In the genomic region with DNA sequence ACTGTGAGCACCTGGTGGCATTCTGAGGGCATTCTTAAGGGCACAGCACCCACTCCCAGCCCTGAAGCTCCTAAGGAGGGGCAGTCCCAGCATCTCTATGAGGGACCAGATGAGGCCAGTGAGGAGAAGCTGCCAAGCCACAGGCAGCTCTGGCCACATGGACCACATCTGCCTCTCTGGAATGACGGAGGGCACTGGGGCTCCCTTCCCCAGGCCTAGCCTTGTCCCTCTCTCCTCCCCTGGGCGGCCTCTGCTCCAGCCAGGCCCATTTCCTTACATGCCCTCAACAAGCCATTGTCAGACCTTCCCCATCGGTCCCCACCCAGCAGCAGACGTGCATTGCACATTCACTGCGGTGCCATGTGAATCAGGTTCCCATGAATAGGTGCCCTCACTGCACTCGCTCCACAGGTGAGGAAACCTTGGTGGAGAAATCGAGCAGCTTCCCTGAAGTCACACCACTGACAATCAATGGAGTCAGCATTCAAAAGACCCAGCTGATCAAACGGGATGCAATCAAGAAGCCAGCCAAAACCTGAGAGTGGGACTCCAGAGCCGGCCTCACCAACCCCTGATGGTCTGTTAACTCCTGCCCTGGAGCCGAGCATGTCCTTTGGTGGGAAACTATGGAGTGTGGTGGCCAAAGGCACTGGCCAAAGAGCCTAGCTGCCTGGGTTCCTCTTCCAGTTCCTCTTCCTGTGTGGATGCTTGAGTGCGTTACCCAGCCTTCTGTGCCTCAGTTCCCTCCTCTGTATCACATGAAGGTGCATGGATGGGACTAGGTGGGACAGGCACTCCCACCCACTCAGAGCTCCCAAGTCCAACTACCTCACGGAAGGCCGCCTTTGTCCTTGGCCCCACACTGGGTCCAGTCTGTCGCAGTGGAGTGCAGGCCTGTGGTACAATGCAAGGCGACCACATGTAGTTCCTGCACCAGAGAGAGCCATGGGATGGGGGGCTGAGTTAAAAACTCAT, we compare ENCODE assay signal across 22 cellular contexts.
DNase-seq lines count a peak whose midpoint lies in the region; ATAC-seq, FAIRE-seq and TF ChIP-seq lines count a peak whose summit lies in the region.
"Had no signal": no experiment of that assay in that cellular context is flagged by ENCODE, and none has a peak within 500 bp of the region (broad histone marks: within the 10 kb centered on the region; RNA-seq: fewer than 3 reads in every experiment).

No MANE protein-coding gene starts in this region.

- peaks cover 50% of the 10 kb centered on the region for H3K4me1 ChIP-seq in HepG2 (ENCODE audit: insufficient read depth, low read length)
- H3K4me1 ChIP-seq in right lobe of liver: peaks cover 0 to 2% (median 0%) of the 10 kb centered on the region in 4 donors

- H3K27ac Mint-ChIP-seq in activated CD4-positive, alpha-beta T cell treated with anti-CD3 and anti-CD28 coated beads for 36 hours: no peak overlapping the region
- H3K27ac Mint-ChIP-seq: IgD-negative memory B cell, natural killer cell, T-helper 17 cell had no signal

- in situ Hi-C loops in HepG2 (cut with HindIII; ENCODE audit: extremely low pct_ligation_motif_present, low pct_unique_long_range_greater_than_20kb): no loop called here

- 76% methylated on average over 15 of the region's 15 CpGs for WGBS in HepG2 (ENCODE audit: low lambda C conversion rate)
- 78% methylated on average over 5 of the region's 15 CpGs for WGBS in right lobe of liver (ENCODE audit: insufficient coverage, low coverage, low lambda C conversion rate, missing lambda C conversion rate)

- no peak overlapping the region for H2AFZ ChIP-seq in HepG2 (ENCODE audit: low read length)
- H2AFZ ChIP-seq: PC-9 had no signal

- no peak overlapping the region for H3K4me3 Mint-ChIP-seq in activated CD4-positive, alpha-beta T cell treated with anti-CD3 and anti-CD28 coated beads for 36 hours
- H3K4me3 Mint-ChIP-seq: IgD-negative memory B cell, natural killer cell had no signal

- CTCF ChIA-PET in HepG2 (lab: Yijun Ruan, JAX; ENCODE audit: low intra/inter-chr PET ratio, low total read pairs): no interaction called here
- CTCF ChIA-PET in activated CD4-positive, alpha-beta T cell treated with anti-CD3 and anti-CD28 coated beads for 36 hours (lab: Charles Lee): no interaction called here

- H3K9me3 Mint-ChIP-seq in activated CD4-positive, alpha-beta T cell treated with anti-CD3 and anti-CD28 coated beads for 36 hours (ENCODE audit: low read depth): no peaks in the 10 kb centered on the region
- H3K9me3 Mint-ChIP-seq: natural killer cell had no signal

- peaks cover 6% of the 10 kb centered on the region for H3K4me1 Mint-ChIP-seq in activated CD4-positive, alpha-beta T cell treated with anti-CD3 and anti-CD28 coated beads for 36 hours
- H3K4me1 Mint-ChIP-seq: T-helper 17 cell had no signal

- TF ChIP-seq POLR2A in HepG2 (IDR thresholded peaks at IDR 0.05; ENCODE audit: insufficient read depth in 1 of 2, low read depth in 2 of 2, low read length in 2 of 2) (no peak), right lobe of liver (IDR thresholded peaks at IDR 0.05) (no peak)

- no peak for FAIRE-seq in HepG2 (lab: Jason Lieb, UNC)
- FAIRE-seq: A549, G401.6 had no signal

- POLR2A ChIA-PET in HepG2 (lab: Yijun Ruan, JAX): interaction anchor here (0.7 kb wide), 1 partner anchor 10 kb away, joined by 3 read pairs; no protein-coding TSS in a partner anchor
- POLR2A ChIA-PET in activated CD4-positive, alpha-beta T cell treated with anti-CD3 and anti-CD28 coated beads for 36 hours (lab: Charles Lee): no interaction called here

- H3K79me2 ChIP-seq in HepG2 (ENCODE audit: insufficient read depth, low read length): no peaks in the 10 kb centered on the region

- no peak overlapping the region for H3K9ac ChIP-seq in HepG2 (ENCODE audit: insufficient read depth, low read depth, low read length)

- H3K4me3 ChIP-seq in HepG2 (replicated peaks in 1 of 3; ENCODE audit: insufficient read depth in 1 of 3, low read depth in 2 of 3, low read length in 3 of 3) (no peak overlapping the region), right lobe of liver (no peak overlapping the region), choroid plexus epithelial cell (ENCODE audit: low read depth, low read length) (no peak overlapping the region)
- H3K4me3 ChIP-seq: A549, PC-9 had no signal

- TF ChIP-seq RAD21 in HepG2 (CRISPR knock-in tag; IDR thresholded peaks at IDR 0.05): no peak

- H3K4me2 ChIP-seq in HepG2 (ENCODE audit: low read depth, low read length): no peak overlapping the region
- H3K4me2 ChIP-seq: A549, PC-9 had no signal

- no peaks in the 10 kb centered on the region for H3K36me3 Mint-ChIP-seq in activated CD4-positive, alpha-beta T cell treated with anti-CD3 and anti-CD28 coated beads for 36 hours (ENCODE audit: low read depth)
- H3K36me3 Mint-ChIP-seq: IgD-negative memory B cell, natural killer cell had no signal

- no peaks in the 10 kb centered on the region for H3K27me3 Mint-ChIP-seq in activated CD4-positive, alpha-beta T cell treated with anti-CD3 and anti-CD28 coated beads for 36 hours
- H3K27me3 Mint-ChIP-seq: IgD-negative memory B cell, T-helper 17 cell had no signal

- TF ChIP-seq CTCF in HepG2 (CRISPR knock-in tag; IDR thresholded peaks at IDR 0.05): no peak
- no peak for TF ChIP-seq CTCF in right lobe of liver (IDR thresholded peaks at IDR 0.05)
- no peak for TF ChIP-seq CTCF in choroid plexus epithelial cell (conservative IDR thresholded peaks at IDR 0.05; ENCODE audit: low read depth, low read length)

- no peaks in the 10 kb centered on the region for H3K27me3 ChIP-seq in HepG2 (ENCODE audit: control insufficient read depth in 1 of 2, insufficient read depth in 2 of 2, low read length in 2 of 2)
- H3K27me3 ChIP-seq in right lobe of liver: no peaks in the 10 kb centered on the region

- ATAC-seq in HepG2 (no peak), right lobe of liver (no peak), GM21576 (IDR thresholded peaks at IDR 0.05; ENCODE audit: unreplicated experiment) (no peak)
- no peak for ATAC-seq in activated CD4-positive, alpha-beta T cell treated with anti-CD3 and anti-CD28 coated beads for 36 hours
- ATAC-seq: A549, natural killer cell, T-helper 17 cell had no signal

- H3K36me3 ChIP-seq in HepG2 (replicated peaks in 1 of 2; ENCODE audit: control insufficient read depth in 1 of 2, insufficient read depth in 2 of 2, low read length in 2 of 2): no peaks in the 10 kb centered on the region
- no peaks in the 10 kb centered on the region for H3K36me3 ChIP-seq in right lobe of liver
- H3K36me3 ChIP-seq: WERI-Rb-1 had no signal

- H3K27ac ChIP-seq in HepG2 (ENCODE audit: extremely low read length, insufficient read depth, low read length) (no peak overlapping the region), right lobe of liver (no peak overlapping the region)
- H3K27ac ChIP-seq: C4-2B, PC-9, WERI-Rb-1 had no signal

- H4K20me1 ChIP-seq in HepG2 (ENCODE audit: insufficient read depth, low read length): no peaks in the 10 kb centered on the region

- BruUV-seq in HepG2 (replicated peaks; lab: Mats Ljungman, UMichigan): no TSS peak

- intact Hi-C loops in HepG2 (cut with micrococcal nuclease; ENCODE audit: unreplicated experiment) (no loop called here), right lobe of liver (cut with DNase I) (no loop called here)
- intact Hi-C loops in activated CD4-positive, alpha-beta T cell treated with anti-CD3 and anti-CD28 coated beads for 36 hours (cut with DNase I, micrococcal nuclease): no loop called here

- TF ChIP-seq EP300 in HepG2 (IDR thresholded peaks at IDR 0.05; ENCODE audit: low read depth in 2 of 2, low read length in 2 of 2): no peak
- TF ChIP-seq EP300 in HepG2 (CRISPR knock-in tag; IDR thresholded peaks at IDR 0.05; ENCODE audit: borderline replicate concordance): no peak

- H3K9me3 ChIP-seq in HepG2 (ENCODE audit: low read length) (no peaks in the 10 kb centered on the region), right lobe of liver (no peaks in the 10 kb centered on the region)
- H3K9me3 ChIP-seq: A549 had no signal

- DNase-seq in HepG2 (ENCODE audit: low spot score) (no peak), right lobe of liver (no peak), choroid plexus epithelial cell (ENCODE audit: low read depth) (peak; percentile 34), myocyte (ENCODE audit: low read depth) (peak; percentile 57), NCI-H1694 treated with DMSO at 0.1 percent for 48 hours (lab: John Stamatoyannopoulos, UW) (no peak), OCI-M1 (lab: John Stamatoyannopoulos, UW) (no peak)
- DNase-seq in activated CD4-positive, alpha-beta T cell treated with anti-CD3 and anti-CD28 coated beads for 36 hours: no peak
- DNase-seq: activated CD4-positive, alpha-beta T cell treated with anti-CD3 and anti-CD28 coated beads, Interleukin-2, amount 50 U/mL, for 48 hours; dermis blood vessel endothelial cell; mesendoderm; natural killer cell; NCI-H1930; NCI-H345; PC-9; stimulated activated CD4-positive, alpha-beta T cell treated with anti-CD3 and anti-CD28 coated beads, Interleukin-12 subunit alpha, Interleukin-12 subunit beta, amount 100 ng/mL, for 4 hours; T-helper 17 cell; WERI-Rb-1 had no signal

TF ChIP-seq in HepG2, 621 proteins besides CTCF, POLR2A, EP300 and RAD21 (continues in another document):
- TF ChIP-seq ZNF687 (CRISPR knock-in tag; IDR thresholded peaks at IDR 0.05) (peak; percentile 18; the same call in 1 of the 2 replicates), ZNF17 (CRISPR knock-in tag; IDR thresholded peaks at IDR 0.05) (no peak)

Comparison
In these comparisons a context has a peak if more than half of its experiments do, and no peak if none do; other contexts are left out.
1. DNase-seq: peak in choroid plexus epithelial cell (single experiment) and myocyte (single experiment); none in HepG2 (single experiment), right lobe of liver (0 of 3), NCI-H1694 treated with DMSO at 0.1 percent for 48 hours (single experiment), activated CD4-positive, alpha-beta T cell treated with anti-CD3 and anti-CD28 coated beads for 36 hours (single experiment) and OCI-M1 (single experiment).